Comparison of ENCODE assay signal across 28 cellular contexts in genomic region chr16:85844169-85844481, GRCh38.
"Had no signal": no experiment of that assay in that cellular context is flagged by ENCODE, and none has a peak within 500 bp of the region (broad histone marks: within the 10 kb centered on the region; RNA-seq: fewer than 3 reads in every experiment).

No MANE protein-coding gene starts in this region.

- H3K9me3 Mint-ChIP-seq: stimulated activated effector memory CD8-positive, alpha-beta T cell treated with anti-CD3 and anti-CD28 coated beads, Interleukin-12 subunit alpha, Interleukin-12 subunit beta, amount 100 ng/mL, for 72 hours; stimulated activated naive B cell treated with anti-CD40 and anti-IgM and Interleukin-4, amounts not matched to agents 10 μg/mL and 1 μg/mL and 100 μg/mL, for 72 hours; stimulated activated naive CD8-positive, alpha-beta T cell treated with anti-CD3 and anti-CD28 coated beads, Interleukin-15, Interleukin-2, amounts not matched to agents 100 ng/mL and 50 ng/mL, for 24 hours; type B pancreatic cell had no signal

- H3K27ac Mint-ChIP-seq: stimulated activated effector memory CD8-positive, alpha-beta T cell treated with anti-CD3 and anti-CD28 coated beads, Interleukin-12 subunit alpha, Interleukin-12 subunit beta, amount 100 ng/mL, for 72 hours; stimulated activated naive B cell treated with anti-CD40 and anti-IgM and Interleukin-4, amounts not matched to agents 10 μg/mL and 1 μg/mL and 100 μg/mL, for 72 hours; stimulated activated naive CD8-positive, alpha-beta T cell treated with anti-CD3 and anti-CD28 coated beads, Interleukin-15, Interleukin-2, amounts not matched to agents 100 ng/mL and 50 ng/mL, for 24 hours; type B pancreatic cell had no signal

- H3K36me3 ChIP-seq: stomach, suprapubic skin, thoracic aorta, thyroid gland, tibial artery, tibial nerve, transverse colon, upper lobe of left lung, upper lobe of right lung, uterus, vagina had no signal

- ATAC-seq: stimulated activated effector memory CD8-positive, alpha-beta T cell treated with anti-CD3 and anti-CD28 coated beads, Interleukin-12 subunit alpha, Interleukin-12 subunit beta, amount 100 ng/mL, for 72 hours; stimulated activated naive CD8-positive, alpha-beta T cell treated with anti-CD3 and anti-CD28 coated beads, Interleukin-15, amount 100 ng/mL, for 72 hours had no signal

- H3K4me3 Mint-ChIP-seq: stimulated activated effector memory CD8-positive, alpha-beta T cell treated with anti-CD3 and anti-CD28 coated beads, Interleukin-12 subunit alpha, Interleukin-12 subunit beta, amount 100 ng/mL, for 72 hours; stimulated activated naive B cell treated with anti-CD40 and anti-IgM and Interleukin-4, amounts not matched to agents 10 μg/mL and 1 μg/mL and 100 μg/mL, for 72 hours; stimulated activated naive CD8-positive, alpha-beta T cell treated with anti-CD3 and anti-CD28 coated beads, Interleukin-15, amount 100 ng/mL, for 72 hours; stimulated activated naive CD8-positive, alpha-beta T cell treated with anti-CD3 and anti-CD28 coated beads, Interleukin-15, Interleukin-2, amounts not matched to agents 100 ng/mL and 50 ng/mL, for 24 hours; type B pancreatic cell had no signal

- FAIRE-seq: urothelium cell line had no signal

- H3K9me3 ChIP-seq: stomach, suprapubic skin, testis, thoracic aorta, thyroid gland, tibial artery, tibial nerve, transverse colon, upper lobe of left lung, upper lobe of right lung, uterus, vagina had no signal

- H3K27me3 ChIP-seq: testis, thyroid gland, tibial nerve, upper lobe of left lung, vagina had no signal

- H3K27ac ChIP-seq: stomach, suprapubic skin, testis, thoracic aorta, thyroid gland, tibial artery, tibial nerve, upper lobe of left lung, upper lobe of right lung, uterus, vagina had no signal

- H3K4me1 ChIP-seq: suprapubic skin, testis, thyroid gland, tibial artery, uterus, vagina had no signal

- H3K36me3 Mint-ChIP-seq: stimulated activated effector memory CD8-positive, alpha-beta T cell treated with anti-CD3 and anti-CD28 coated beads, Interleukin-12 subunit alpha, Interleukin-12 subunit beta, amount 100 ng/mL, for 72 hours; type B pancreatic cell had no signal

- H3K4me3 ChIP-seq: stomach, suprapubic skin, testis, thoracic aorta, thyroid gland, tibial artery, tibial nerve, transverse colon, upper lobe of left lung, upper lobe of right lung, uterus, vagina had no signal

- DNase-seq: stimulated activated CD4-positive, alpha-beta T cell treated with anti-CD3 and anti-CD28 coated beads, Interleukin-2, amount 100 ng/mL, for 48 hours; stimulated activated CD4-positive, alpha-beta T cell treated with anti-CD3 and anti-CD28 coated beads, Interleukin-4, amount 100 ng/mL, for 1 hour; stimulated activated CD4-positive, alpha-beta T cell treated with anti-CD3 and anti-CD28 coated beads, Interleukin-4, amount 100 ng/mL, for 24 hours; stimulated activated CD4-positive, alpha-beta T cell treated with anti-CD3 and anti-CD28 coated beads, Interleukin-4, amount 100 ng/mL, for 4 hours; stimulated activated CD8-positive, alpha-beta memory T cell treated with anti-CD3 and anti-CD28 coated beads, Interleukin-4, amount 100 ng/mL, for 48 hours; stimulated activated naive B cell treated with anti-CD40 and anti-IgM and Interleukin-4, amounts not matched to agents 10 μg/mL and 1 μg/mL and 100 μg/mL, for 72 hours; stimulated activated naive CD4-positive, alpha-beta T cell; stimulated activated naive CD4-positive, alpha-beta T cell treated with Interleukin-2 at 50 U/mL for 16 hours; stimulated activated naive CD8-positive, alpha-beta T cell treated with anti-CD3 and anti-CD28 coated beads, Interleukin-15, amount 100 ng/mL, for 72 hours; stimulated activated naive CD8-positive, alpha-beta T cell treated with anti-CD3 and anti-CD28 coated beads, Interleukin-15, Interleukin-2, amounts not matched to agents 100 U/mL and 50 U/mL, for 24 hours; substantia nigra; testis; thyroid gland; tibial artery; transverse colon; trophoblast cell; upper lobe of left lung; upper lobe of right lung; uterus had no signal
